ENCODE assay signal across 8 cellular contexts in the genomic region with DNA sequence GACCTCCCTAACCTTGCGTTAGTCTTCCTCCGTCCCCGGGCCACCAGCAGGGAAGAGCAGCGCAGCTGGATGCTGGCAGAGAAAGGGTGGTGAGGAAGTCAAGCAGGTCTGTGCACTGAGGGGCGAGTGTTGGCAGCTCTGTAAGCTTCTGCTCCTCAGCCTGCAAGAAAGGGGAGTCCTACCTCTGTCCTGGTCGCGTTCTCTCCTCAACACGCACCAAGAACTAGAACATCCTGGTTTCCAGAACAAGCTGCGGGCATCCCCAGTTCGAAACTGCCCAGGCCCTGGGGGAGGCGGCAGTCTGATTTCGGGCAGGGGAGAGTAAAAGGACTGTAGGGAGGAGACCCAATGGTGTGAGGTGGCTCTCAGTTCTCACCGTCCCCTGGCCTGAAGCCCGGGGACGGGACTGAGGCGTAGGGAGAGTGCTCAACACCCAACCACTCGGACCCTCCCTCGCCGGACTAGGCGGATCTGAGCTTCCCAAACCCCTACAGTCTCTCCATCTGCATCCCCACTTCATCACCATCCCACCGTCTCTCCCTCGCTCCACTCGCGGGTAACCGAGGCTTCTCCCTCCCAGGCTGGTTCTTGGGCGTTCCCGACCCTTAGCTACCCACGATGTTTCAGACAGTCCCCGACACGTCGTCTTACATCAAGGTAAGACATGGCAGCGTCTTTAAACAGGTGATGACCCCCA. TPM values are rescaled to one million over a fixed set of nuclear protein-coding genes. Genes with fewer than 3 reads are reported as not detected.
DNase-seq lines count a peak whose midpoint lies in the region; ATAC-seq and TF ChIP-seq lines count a peak whose summit lies in the region.

No MANE protein-coding gene starts in this region.

- H3K4me1 ChIP-seq in foreskin keratinocyte = no peaks in the 10 kb centered on the region

- peaks cover 100% of the 10 kb centered on the region for H3K27me3 Mint-ChIP-seq in brain
- H3K27me3 Mint-ChIP-seq in nephron progenitor cell (ENCODE audit: low read depth, poor library complexity) = peaks cover 100% of the 10 kb centered on the region

- H3K9me3 Mint-ChIP-seq in brain (peaks cover 0 to 11% (median 4%) of the 10 kb centered on the region in 5 experiments), nephron progenitor cell (peaks cover 16% of the 10 kb centered on the region)

- H3K27ac Mint-ChIP-seq in brain = no peak overlapping the region
- H3K27ac Mint-ChIP-seq in nephron progenitor cell = no peak overlapping the region

- no peaks in the 10 kb centered on the region for H3K36me3 ChIP-seq in GM06990 (ENCODE audit: control insufficient read depth, insufficient read depth, low read length)

- peak overlapping the region; percentile 30 for H3K4me3 ChIP-seq in GM06990 (replicated peaks; ENCODE audit: low read depth, low read length)

- H3K36me3 Mint-ChIP-seq in brain (no peaks in the 10 kb centered on the region), nephron progenitor cell (ENCODE audit: low read depth) (no peaks in the 10 kb centered on the region)

- H3K27me3 ChIP-seq in GM06990 (replicated peaks; ENCODE audit: control insufficient read depth, insufficient read depth, low read length) = peaks cover 10% of the 10 kb centered on the region
- H3K27me3 ChIP-seq in foreskin keratinocyte = peaks cover 100% of the 10 kb centered on the region

- ATAC-seq in HG03045 (IDR thresholded peaks at IDR 0.05; ENCODE audit: unreplicated experiment) (peak; percentile 15), foreskin keratinocyte (no peak)

- TF ChIP-seq CTCF in GM06990 (IDR thresholded peaks at IDR 0.05; ENCODE audit: insufficient read depth, low read length, poor library complexity, severe bottlenecking) = no peak
- no peak for TF ChIP-seq CTCF in brain (conservative IDR thresholded peaks at IDR 0.05)
- TF ChIP-seq CTCF in nephron progenitor cell (IDR thresholded peaks at IDR 0.05) = no peak
- no peak for TF ChIP-seq CTCF in foreskin keratinocyte (conservative IDR thresholded peaks at IDR 0.05)

- no peak overlapping the region for H3K27ac ChIP-seq in foreskin keratinocyte

- peak overlapping the region; percentile 27 to 82 (median 76) for H3K4me3 Mint-ChIP-seq in brain
- peak overlapping the region; percentile 72 for H3K4me3 Mint-ChIP-seq in nephron progenitor cell

- H3K4me1 Mint-ChIP-seq in brain (peaks cover 57% of the 10 kb centered on the region), nephron progenitor cell (peaks cover 68% of the 10 kb centered on the region)

- DNase-seq in GM06990 (ENCODE audit: extremely low read depth, insufficient read length) = no peak
- DNase-seq in nephron progenitor cell = peak; percentile 14
- DNase-seq in activated gamma-delta T cell (lab: John Stamatoyannopoulos, UW) = no peak
- DNase-seq in NCI-H146 (lab: John Stamatoyannopoulos, UW) = no peak
- DNase-seq in anterior cingulate cortex (lab: John Stamatoyannopoulos, UW) = no peak
- no peak for DNase-seq in foreskin keratinocyte

RNA-seq across cellular contexts. Expression of a gene that starts 7.7 kb away (rescaled TPM):
- polyA plus RNA-seq in brain (ENCODE audit: insufficient read depth, low read depth, low replicate concordance) (8.6 TPM), foreskin keratinocyte (0.16 and 0.48 TPM in 2 replicates)
- total RNA-seq in foreskin keratinocyte = 0.32 and 1.1 TPM in 2 replicates
